1 cellular context compared by ENCODE assay signal in genomic region chr12:1922075-1922709, GRCh38.
TF ChIP-seq lines count a peak whose summit lies in the region.

No MANE protein-coding gene starts in this region.

TF ChIP-seq in GM23338, 12 proteins besides CTCF, POLR2A, EP300 and RAD21 (continued from another document):
- TF ChIP-seq ZNF462 (CRISPR knock-in tag; IDR thresholded peaks at IDR 0.05) (no peak), EZH2 (IDR thresholded peaks at IDR 0.05; ENCODE audit: low read depth, unreplicated experiment) (no peak), JUNB (IDR thresholded peaks at IDR 0.05; ENCODE audit: unreplicated experiment) (no peak), REST (IDR thresholded peaks at IDR 0.05; ENCODE audit: unreplicated experiment) (no peak), ZNF114 (CRISPR knock-in tag; IDR thresholded peaks at IDR 0.05) (no peak), POLR2AphosphoS5 (IDR thresholded peaks at IDR 0.05; ENCODE audit: low read depth) (no peak)
